ENCODE assay signal across 14 cellular contexts in the genomic region with DNA sequence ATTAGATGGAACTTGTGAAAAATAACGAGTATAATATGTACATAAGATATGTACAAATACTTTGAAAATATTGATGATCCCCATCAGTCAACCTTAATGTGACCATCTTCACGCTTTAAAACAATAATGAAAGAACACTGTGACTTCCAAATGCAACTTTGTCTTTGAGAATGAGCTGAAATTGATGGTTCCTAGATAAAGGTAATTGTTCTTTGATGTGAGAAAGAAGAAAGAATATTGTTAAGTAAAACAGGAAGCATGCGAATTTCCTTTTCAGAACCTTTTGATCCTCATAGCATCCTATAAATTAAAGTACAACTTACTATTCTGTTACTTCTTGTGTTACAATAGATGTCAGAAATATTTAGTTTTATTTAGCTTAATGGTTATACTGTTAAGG. TPM values are rescaled to one million over a fixed set of nuclear protein-coding genes. Genes with fewer than 3 reads are reported as not detected.
DNase-seq lines count a peak whose midpoint lies in the region; ATAC-seq and TF ChIP-seq lines count a peak whose summit lies in the region.
"Had no signal": no experiment of that assay in that cellular context is flagged by ENCODE, and none has a peak within 500 bp of the region (broad histone marks: within the 10 kb centered on the region; RNA-seq: fewer than 3 reads in every experiment).

No MANE protein-coding gene starts in this region.

- DNase-seq in CD4-positive, alpha-beta T cell, result no peak
- no peak for DNase-seq in DND-41
- no peak for DNase-seq in T-helper 17 cell
- DNase-seq in osteoblast (ENCODE audit: insufficient read length, low spot score, missing footprints), result peak; percentile 4
- no peak for DNase-seq in stimulated activated CD4-positive, alpha-beta T cell treated with anti-CD3 and anti-CD28 coated beads, Interleukin-4, amount 100 ng/mL, for 24 hours
- DNase-seq: BE2C, DMS53, GM23248 had no signal

- H3K4me1 ChIP-seq in DND-41 (ENCODE audit: insufficient read depth, low read length), result peaks cover 5% of the 10 kb centered on the region; the same call in 1 of the 2 replicates
- no peaks in the 10 kb centered on the region for H3K4me1 ChIP-seq in osteoblast (ENCODE audit: insufficient read depth, low read length)
- H3K4me1 ChIP-seq: A549, BE2C had no signal

- no peaks in the 10 kb centered on the region for H3K27me3 ChIP-seq in CD4-positive, alpha-beta T cell (ENCODE audit: control insufficient read depth, insufficient read depth, low read length)
- peaks cover 3% of the 10 kb centered on the region for H3K27me3 ChIP-seq in DND-41 (ENCODE audit: insufficient read depth, low read length, poor library complexity)
- peaks cover 4% of the 10 kb centered on the region for H3K27me3 ChIP-seq in osteoblast (ENCODE audit: insufficient read depth, low read length)
- H3K27me3 ChIP-seq: BE2C had no signal

- H3K4me3 Mint-ChIP-seq in CD4-positive, alpha-beta T cell, result peak overlapping the region; percentile 39
- peak overlapping the region; percentile 56 for H3K4me3 Mint-ChIP-seq in T-helper 17 cell

- CTCF ChIA-PET in CD4-positive, alpha-beta T cell (lab: Charles Lee), result no interaction called here

- H2AFZ ChIP-seq in DND-41 (ENCODE audit: low read depth, low read length), result no peak overlapping the region
- H2AFZ ChIP-seq in osteoblast (ENCODE audit: low read length), result no peak overlapping the region
- H2AFZ ChIP-seq: GM23248 had no signal

- no peak overlapping the region for H3K9ac ChIP-seq in DND-41 (ENCODE audit: low read depth, low read length)
- H3K9ac ChIP-seq: GM23248 had no signal

- H3K4me3 ChIP-seq in DND-41 (ENCODE audit: low read depth in 1 of 2, low read length in 2 of 2) (no peak overlapping the region), osteoblast (ENCODE audit: insufficient read depth, low read length) (no peak overlapping the region)
- H3K4me3 ChIP-seq: A549, GM23248 had no signal

- H3K4me2 ChIP-seq in DND-41 (ENCODE audit: insufficient read depth, low read length) (no peak overlapping the region), osteoblast (ENCODE audit: insufficient read depth, low read length) (no peak overlapping the region)
- H3K4me2 ChIP-seq: A549 had no signal

- H3K36me3 Mint-ChIP-seq in CD4-positive, alpha-beta T cell (ENCODE audit: low read depth), result no peaks in the 10 kb centered on the region
- H3K36me3 Mint-ChIP-seq in T-helper 17 cell (ENCODE audit: low read depth), result no peaks in the 10 kb centered on the region

- H3K79me2 ChIP-seq in DND-41 (ENCODE audit: insufficient read depth, low read length) (no peaks in the 10 kb centered on the region), osteoblast (ENCODE audit: insufficient read depth, low read length) (no peaks in the 10 kb centered on the region)

- no peaks in the 10 kb centered on the region for H3K9me3 Mint-ChIP-seq in CD4-positive, alpha-beta T cell

- POLR2A ChIA-PET in CD4-positive, alpha-beta T cell (lab: Charles Lee), result interaction anchor here (1.0 kb wide), 1 partner anchor 69 kb away, joined by 3 read pairs; no protein-coding TSS in a partner anchor

- H3K27ac Mint-ChIP-seq in CD4-positive, alpha-beta T cell, result no peak overlapping the region
- peak overlapping the region; percentile 54 for H3K27ac Mint-ChIP-seq in T-helper 17 cell

- peaks cover 31% of the 10 kb centered on the region for H3K4me1 Mint-ChIP-seq in CD4-positive, alpha-beta T cell (ENCODE audit: low read depth)
- H3K4me1 Mint-ChIP-seq in T-helper 17 cell, result peaks cover 13% of the 10 kb centered on the region

- H3K36me3 ChIP-seq in DND-41 (ENCODE audit: insufficient read depth, low read length) (no peaks in the 10 kb centered on the region), osteoblast (ENCODE audit: insufficient read depth, low read length) (no peaks in the 10 kb centered on the region)
- H3K36me3 ChIP-seq: BE2C had no signal

- intact Hi-C loops in CD4-positive, alpha-beta T cell (cut with DNase I, micrococcal nuclease), result no loop called here

- H4K20me1 ChIP-seq in DND-41 (ENCODE audit: insufficient read depth, low read length), result no peaks in the 10 kb centered on the region
- no peaks in the 10 kb centered on the region for H4K20me1 ChIP-seq in osteoblast (ENCODE audit: insufficient read depth, low read length)

- H3K27me3 Mint-ChIP-seq in CD4-positive, alpha-beta T cell, result no peaks in the 10 kb centered on the region
- no peaks in the 10 kb centered on the region for H3K27me3 Mint-ChIP-seq in T-helper 17 cell

- peak; percentile 68 for ATAC-seq in CD4-positive, alpha-beta T cell (ENCODE audit: poor library complexity)
- peak; percentile 45; the same call in 1 of the 3 replicates for ATAC-seq in DND-41 (ENCODE audit: insufficient read depth, low read depth)
- peak; percentile 77 for ATAC-seq in T-helper 17 cell
- no peak for ATAC-seq in HG02642 (IDR thresholded peaks at IDR 0.05; ENCODE audit: poor library complexity, unreplicated experiment)
- ATAC-seq: A549, HCT116 had no signal

- no peaks in the 10 kb centered on the region for H3K9me3 ChIP-seq in CD4-positive, alpha-beta T cell (ENCODE audit: control insufficient read depth, low read length)
- no peaks in the 10 kb centered on the region for H3K9me3 ChIP-seq in DND-41 (ENCODE audit: insufficient read depth, low read length, severe bottlenecking)
- H3K9me3 ChIP-seq in T-helper 17 cell (ENCODE audit: control insufficient read depth, low read length, poor library complexity, severe bottlenecking), result no peaks in the 10 kb centered on the region
- H3K9me3 ChIP-seq in osteoblast (ENCODE audit: low read depth, low read length), result no peaks in the 10 kb centered on the region
- H3K9me3 ChIP-seq: A549, BE2C had no signal

- no peak for TF ChIP-seq CTCF in CD4-positive, alpha-beta T cell (IDR thresholded peaks at IDR 0.05)
- TF ChIP-seq CTCF in DND-41 (IDR thresholded peaks at IDR 0.05; ENCODE audit: borderline replicate concordance, extremely low read depth, low read length, poor library complexity, severe bottlenecking), result no peak
- TF ChIP-seq CTCF in osteoblast (IDR thresholded peaks at IDR 0.05; ENCODE audit: extremely low read depth, low read depth, low read length), result no peak

- no peak overlapping the region for H3K27ac ChIP-seq in CD4-positive, alpha-beta T cell (ENCODE audit: low read depth, low read length)
- no peak overlapping the region for H3K27ac ChIP-seq in DND-41 (ENCODE audit: low read length)
- H3K27ac ChIP-seq in osteoblast (ENCODE audit: low read depth, low read length), result no peak overlapping the region
- H3K27ac ChIP-seq: A549, C4-2B, GM23248, HL-60 had no signal

RNA-seq across cellular contexts. Expression of gene IL2, which starts 22.2 kb away (rescaled TPM):
- total RNA-seq in CD4-positive, alpha-beta T cell, result 1 to 10 TPM; 3.7 to 4.7 TPM
- total RNA-seq in T-helper 17 cell, result under 1 TPM; 0.76 to 0.85 TPM
- total RNA-seq in osteoblast, result not detected in 2 replicates
- total RNA-seq: Daoy, GM23248 had no signal

RNA-seq across cellular contexts. Expression of gene ADAD1, which starts 55.5 kb away (rescaled TPM):
- total RNA-seq in CD4-positive, alpha-beta T cell, result not detected
- not detected for total RNA-seq in T-helper 17 cell
- not detected in 2 replicates for total RNA-seq in osteoblast
- total RNA-seq: Daoy, GM23248 had no signal
